In the genomic region with DNA sequence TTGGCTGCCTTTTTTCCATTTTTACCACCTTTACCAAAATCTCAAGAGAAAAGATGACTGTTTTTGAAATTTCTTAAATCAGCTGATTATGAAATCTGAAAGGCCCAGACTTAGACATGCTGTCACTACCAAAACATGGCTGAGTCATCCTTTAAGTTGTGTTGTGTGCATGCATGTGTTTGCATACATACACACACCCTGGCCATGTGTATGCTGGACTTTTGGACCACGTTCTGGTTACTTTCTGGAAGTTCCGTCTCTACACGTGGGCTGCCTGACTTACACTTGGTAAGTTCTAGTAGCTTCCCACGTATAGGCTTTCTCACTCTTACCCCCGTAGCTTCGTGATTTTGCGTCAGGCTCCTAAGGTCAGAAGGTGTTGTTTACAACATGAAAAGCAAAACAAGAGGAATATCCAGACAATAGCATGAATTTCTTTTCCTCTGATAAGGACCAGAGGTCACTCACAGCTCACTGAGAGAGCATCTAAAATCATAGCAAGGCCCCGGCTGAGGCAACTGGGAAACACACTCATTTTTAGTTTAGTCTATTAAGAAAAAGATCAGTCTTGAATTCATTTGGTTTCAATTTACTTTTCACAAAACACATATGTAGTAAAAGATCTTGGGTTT, we compare ENCODE assay signal across 20 cellular contexts.
DNase-seq lines count a peak whose midpoint lies in the region; ATAC-seq, FAIRE-seq and TF ChIP-seq lines count a peak whose summit lies in the region.
"Had no signal": no experiment of that assay in that cellular context is flagged by ENCODE, and none has a peak within 500 bp of the region (broad histone marks: within the 10 kb centered on the region; RNA-seq: fewer than 3 reads in every experiment).

No MANE protein-coding gene starts in this region.

- intact Hi-C loops in GM12878 (cut with micrococcal nuclease; ENCODE audit: unreplicated experiment) = no loop called here

- H3K4me3 Mint-ChIP-seq in activated CD4-positive, alpha-beta memory T cell treated with anti-CD3 and anti-CD28 coated beads, Interleukin-2, amount 10 ng/mL, durations not matched to agents 7 days and 5 days = no peak overlapping the region

- in situ Hi-C loops in GM23248 (cut with MboI) (no loop called here), GM12878 (cut with MboI) (no loop called here)

- no peak overlapping the region for H3K27ac Mint-ChIP-seq in activated CD4-positive, alpha-beta memory T cell treated with anti-CD3 and anti-CD28 coated beads, Interleukin-2, amount 10 ng/mL, durations not matched to agents 7 days and 5 days

- H3K27ac ChIP-seq in GM23248 (peak overlapping the region; percentile 34), GM12878 (ENCODE audit: control insufficient read depth, insufficient read depth) (no peak overlapping the region), hepatocyte (no peak overlapping the region)
- H3K27ac ChIP-seq: cardiac muscle cell, pancreas, spleen, vagina had no signal

- H3F3A ChIP-seq in GM23248 (ENCODE audit: insufficient read depth) = peaks cover 3% of the 10 kb centered on the region; the same call in 1 of the 2 replicates

- H2AFZ ChIP-seq in GM23248 (no peak overlapping the region), GM12878 (ENCODE audit: control insufficient read depth, low read depth, low read length) (no peak overlapping the region), hepatocyte (no peak overlapping the region)

- SMC1A ChIA-PET in GM12878 (lab: Charles Lee; ENCODE audit: uncharacterized antibody, unreplicated experiment) = no interaction called here

- peak; percentile 74 for DNase-seq in GM23248
- no peak for DNase-seq in GM12878 (ENCODE audit: low read depth, low spot score)
- DNase-seq in fibroblast of pulmonary artery (ENCODE audit: low read depth) = peak; percentile 79
- no peak for DNase-seq in omental fat pad (ENCODE audit: low spot score)
- no peak for DNase-seq in activated CD4-positive, alpha-beta memory T cell treated with anti-CD3 and anti-CD28 coated beads, Interleukin-2, amount 10 ng/mL, durations not matched to agents 7 days and 5 days
- DNase-seq in T-helper 1 cell = no peak
- no peak for DNase-seq in hepatocyte (ENCODE audit: low spot score)
- DNase-seq: activated CD4-positive, alpha-beta T cell treated with anti-CD3 and anti-CD28 coated beads for 4 hours; activated naive CD4-positive, alpha-beta T cell treated with Interleukin-2 at 50 U/mL for 16 hours; head of caudate nucleus; NCI-H1436 treated with DMSO at 0.1 percent for 48 hours; NCI-H2227 treated with DMSO at 0.1 percent for 48 hours; NK-92 treated with Interleukin-12 subunit alpha and Interleukin-12 subunit beta, amount 100 ng/mL, for 24 hours; pancreas; SHP77 treated with DMSO at 0.1 percent for 48 hours; spleen; stimulated activated naive CD4-positive, alpha-beta T cell treated with Interleukin-2 at 50 U/mL for 16 hours had no signal

- RAD21 ChIA-PET in GM12878 (lab: Charles Lee; ENCODE audit: unreplicated experiment) = no interaction called here

- H3K4me1 Mint-ChIP-seq in activated CD4-positive, alpha-beta memory T cell treated with anti-CD3 and anti-CD28 coated beads, Interleukin-2, amount 10 ng/mL, durations not matched to agents 7 days and 5 days = no peaks in the 10 kb centered on the region

- TF ChIP-seq CTCF in GM12878 (IDR thresholded peaks at IDR 0.05 in 2 of 3, conservative IDR thresholded peaks at IDR 0.05 in 1 of 3; ENCODE audit: control insufficient read depth in 2 of 3, extremely low read depth in 1 of 3, insufficient read depth in 1 of 3, low read depth in 3 of 3, low read length in 3 of 3) (no peak), fibroblast of pulmonary artery (IDR thresholded peaks at IDR 0.05; ENCODE audit: low read length, missing control alignments) (no peak), omental fat pad (IDR thresholded peaks at IDR 0.05) (no peak), hepatocyte (IDR thresholded peaks at IDR 0.05; ENCODE audit: poor library complexity) (no peak)

- H3K9me3 ChIP-seq in GM23248 (ENCODE audit: low read depth) (no peaks in the 10 kb centered on the region), GM12878 (replicated peaks; ENCODE audit: control insufficient read depth, insufficient read depth, low read length) (no peaks in the 10 kb centered on the region), hepatocyte (ENCODE audit: low read depth) (no peaks in the 10 kb centered on the region)
- H3K9me3 ChIP-seq: pancreas, vagina had no signal

- no peaks in the 10 kb centered on the region for H3K9me3 Mint-ChIP-seq in activated CD4-positive, alpha-beta memory T cell treated with anti-CD3 and anti-CD28 coated beads, Interleukin-2, amount 10 ng/mL, durations not matched to agents 7 days and 5 days

- 84 to 85% methylated on average over 8 of the region's 8 CpGs for WGBS in GM23248 (ENCODE audit: low coverage in 1 of 2, low lambda C conversion rate in 2 of 2, missing lambda C conversion rate in 2 of 2), 2 experiments
- WGBS in GM12878 (ENCODE audit: insufficient coverage, insufficient replicate concordance, low lambda C conversion rate, missing lambda C conversion rate) = 25% methylated on average over 8 of the region's 8 CpGs
- 85% methylated on average over 8 of the region's 8 CpGs for WGBS in hepatocyte (ENCODE audit: low lambda C conversion rate, missing lambda C conversion rate)

- no peak for TF ChIP-seq RAD21 in GM12878 (IDR thresholded peaks at IDR 0.05; ENCODE audit: insufficient read depth, low read depth, low read length)

- H3K27me3 ChIP-seq in GM23248 (replicated peaks; ENCODE audit: insufficient read depth) (no peaks in the 10 kb centered on the region), GM12878 (replicated peaks in 1 of 2; ENCODE audit: control insufficient read depth in 2 of 2, insufficient read depth in 2 of 2, low read length in 1 of 2) (no peaks in the 10 kb centered on the region; a peak in 1 of 4 replicates), hepatocyte (no peaks in the 10 kb centered on the region)
- H3K27me3 ChIP-seq: vagina had no signal

- H4K20me1 ChIP-seq in GM23248 (ENCODE audit: insufficient read depth) (no peaks in the 10 kb centered on the region), GM12878 (ENCODE audit: control insufficient read depth, insufficient read depth) (no peaks in the 10 kb centered on the region), hepatocyte (ENCODE audit: insufficient read depth, poor library complexity, severe bottlenecking) (no peaks in the 10 kb centered on the region)

- H3K4me2 ChIP-seq in GM23248 (ENCODE audit: unreplicated experiment) (peak overlapping the region; percentile 41), GM12878 (ENCODE audit: control insufficient read depth, insufficient read depth) (no peak overlapping the region), hepatocyte (no peak overlapping the region)

- no peaks in the 10 kb centered on the region for H3K36me3 Mint-ChIP-seq in activated CD4-positive, alpha-beta memory T cell treated with anti-CD3 and anti-CD28 coated beads, Interleukin-2, amount 10 ng/mL, durations not matched to agents 7 days and 5 days (ENCODE audit: low read depth)

- H3K9ac ChIP-seq in GM23248 = no peak overlapping the region
- no peak overlapping the region for H3K9ac ChIP-seq in GM12878 (ENCODE audit: control insufficient read depth, insufficient read depth, low read length)

- no peak overlapping the region for H3K4me3 ChIP-seq in GM23248
- no peak overlapping the region for H3K4me3 ChIP-seq in GM12878
- H3K4me3 ChIP-seq in fibroblast of pulmonary artery (replicated peaks; ENCODE audit: low read depth, low read length) = no peak overlapping the region
- H3K4me3 ChIP-seq in hepatocyte = no peak overlapping the region
- H3K4me3 ChIP-seq: cardiac muscle cell, pancreas, spleen, vagina had no signal

- H3K79me2 ChIP-seq in GM23248 (ENCODE audit: insufficient read depth) = no peaks in the 10 kb centered on the region
- no peaks in the 10 kb centered on the region for H3K79me2 ChIP-seq in GM12878 (ENCODE audit: control insufficient read depth, insufficient read depth, low read length)
- no peaks in the 10 kb centered on the region for H3K79me2 ChIP-seq in hepatocyte

- ATAC-seq in GM12878 (peak; percentile 25; the same call in 1 of the 3 replicates), omental fat pad (ENCODE audit: low FRiP score) (peak; percentile 58), GM21737 (IDR thresholded peaks at IDR 0.05; ENCODE audit: unreplicated experiment) (no peak)
- ATAC-seq: pancreas had no signal

- POLR2A ChIA-PET in GM12878 (lab: Charles Lee) = no interaction called here
- POLR2A ChIA-PET in activated CD4-positive, alpha-beta memory T cell treated with anti-CD3 and anti-CD28 coated beads, Interleukin-2, amount 10 ng/mL, durations not matched to agents 7 days and 5 days (lab: Charles Lee) = no interaction called here

- no peak for TF ChIP-seq POLR2A in GM12878 (IDR thresholded peaks at IDR 0.05; ENCODE audit: low read depth, low read length)

- FAIRE-seq in GM12878 (lab: Jason Lieb, UNC) = no peak
- FAIRE-seq: pancreas had no signal

- no peaks in the 10 kb centered on the region for H3K27me3 Mint-ChIP-seq in activated CD4-positive, alpha-beta memory T cell treated with anti-CD3 and anti-CD28 coated beads, Interleukin-2, amount 10 ng/mL, durations not matched to agents 7 days and 5 days

- no peak for TF ChIP-seq EP300 in GM12878 (IDR thresholded peaks at IDR 0.05; ENCODE audit: borderline replicate concordance in 1 of 2, control insufficient read depth in 1 of 2, low read depth in 2 of 2, low read length in 2 of 2)

- peaks cover 28% of the 10 kb centered on the region for H3K4me1 ChIP-seq in GM23248 (ENCODE audit: insufficient read depth)
- H3K4me1 ChIP-seq in GM12878 (ENCODE audit: control insufficient read depth, insufficient read depth, low read length) = no peaks in the 10 kb centered on the region
- no peaks in the 10 kb centered on the region for H3K4me1 ChIP-seq in hepatocyte (ENCODE audit: insufficient read depth)
- H3K4me1 ChIP-seq: pancreas, spleen, vagina had no signal

- CTCF ChIA-PET in GM12878 (lab: Yijun Ruan, JAX) = interaction anchor here (1.0 to 1.2 kb wide), 2 partner anchors 13 to 28 kb away, joined by 3 read pairs; no protein-coding TSS in a partner anchor
- CTCF ChIA-PET in activated CD4-positive, alpha-beta memory T cell treated with anti-CD3 and anti-CD28 coated beads, Interleukin-2, amount 10 ng/mL, durations not matched to agents 7 days and 5 days (lab: Charles Lee) = interaction anchor here (1.5 kb wide), 1 partner anchor 13 kb away, joined by 3 read pairs; no protein-coding TSS in a partner anchor

- no TSS peak for BruUV-seq in GM12878 (replicated peaks; lab: Mats Ljungman, UMichigan)

- H3K36me3 ChIP-seq in GM23248 (ENCODE audit: low read depth) = no peaks in the 10 kb centered on the region
- H3K36me3 ChIP-seq in GM12878 (ENCODE audit: control insufficient read depth in 2 of 2, insufficient read depth in 2 of 2, low read length in 1 of 2) = no peaks in the 10 kb centered on the region
- no peaks in the 10 kb centered on the region for H3K36me3 ChIP-seq in hepatocyte (replicated peaks; ENCODE audit: insufficient read depth, low read depth)
- H3K36me3 ChIP-seq: cardiac muscle cell, pancreas, spleen, vagina had no signal

- H3K9me2 ChIP-seq in GM23248 (ENCODE audit: insufficient read depth) (no peaks in the 10 kb centered on the region), hepatocyte (replicated peaks; ENCODE audit: insufficient read depth) (no peaks in the 10 kb centered on the region)

TF ChIP-seq in GM12878, 131 proteins besides CTCF, POLR2A, EP300 and RAD21 (continues in another document):
- no peak for TF ChIP-seq SMAD5 (IDR thresholded peaks at IDR 0.05; ENCODE audit: low read depth)

Comparison
In these comparisons a context has a peak if more than half of its experiments do, and no peak if none do; other contexts are left out.
1. DNase-seq: peak in GM23248 (single experiment) and fibroblast of pulmonary artery (single experiment); none in GM12878 (single experiment), omental fat pad (single experiment), activated CD4-positive, alpha-beta memory T cell treated with anti-CD3 and anti-CD28 coated beads, Interleukin-2, amount 10 ng/mL, durations not matched to agents 7 days and 5 days (single experiment), T-helper 1 cell (0 of 5) and hepatocyte (single experiment).